1 cellular context compared by ENCODE assay signal in the genomic region with DNA sequence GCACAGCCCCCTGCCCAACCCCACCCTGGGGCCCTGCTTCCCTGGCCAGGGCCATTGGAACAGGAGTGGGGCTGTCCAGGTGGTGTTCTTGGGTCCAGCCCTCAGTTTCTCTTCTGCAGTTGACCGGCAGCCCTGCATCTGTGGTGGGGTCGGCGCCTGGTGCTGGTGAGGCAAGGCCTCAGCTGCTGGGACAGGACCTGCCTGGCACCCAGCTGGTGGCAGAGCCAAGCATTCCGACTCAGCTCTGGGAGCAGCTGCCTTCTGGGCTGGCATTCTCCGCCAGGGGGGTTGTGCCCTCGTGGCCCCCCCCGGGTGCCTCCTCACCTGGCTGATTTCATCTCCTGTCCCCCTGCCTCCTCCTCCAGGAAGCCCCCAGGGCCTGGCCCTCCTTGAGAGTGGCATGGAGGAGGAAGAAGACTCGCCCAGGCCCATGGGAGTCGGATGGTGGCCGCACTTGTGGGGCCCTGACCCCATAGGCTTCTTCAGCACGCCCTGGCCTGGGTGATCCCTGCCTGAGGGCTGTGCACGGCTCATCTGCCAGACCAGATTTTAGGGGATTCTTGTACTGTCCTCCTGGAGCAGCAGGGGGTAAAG.
TF ChIP-seq lines count a peak whose summit lies in the region.

No MANE protein-coding gene starts in this region.

TF ChIP-seq in H1, 55 proteins besides CTCF, POLR2A, EP300 and RAD21:
- TF ChIP-seq CREB1 (IDR thresholded peaks at IDR 0.05) (no peak), TAF1 (IDR thresholded peaks at IDR 0.05; ENCODE audit: low read depth, low read length) (no peak), RNF2 (IDR thresholded peaks at IDR 0.05; ENCODE audit: borderline replicate concordance, low read depth, low read length, missing control alignments, poor library complexity, severe bottlenecking) (no peak), TBP (IDR thresholded peaks at IDR 0.05; ENCODE audit: low read depth, low read length) (no peak), SUZ12 (IDR thresholded peaks at IDR 0.05; ENCODE audit: low read length) (no peak), ASH2L (IDR thresholded peaks at IDR 0.05; ENCODE audit: low read length) (no peak), SIN3A (conservative IDR thresholded peaks at IDR 0.05 in 1 of 2, IDR thresholded peaks at IDR 0.05 in 1 of 2; ENCODE audit: low read depth in 1 of 2, low read length in 2 of 2) (no peak), KDM4A (IDR thresholded peaks at IDR 0.05; ENCODE audit: low read depth, low read length, severe bottlenecking) (no peak), NRF1 (IDR thresholded peaks at IDR 0.05; ENCODE audit: low read depth, low read length) (no peak), YY1 (IDR thresholded peaks at IDR 0.05; ENCODE audit: low read depth, low read length) (no peak), KDM5A (IDR thresholded peaks at IDR 0.05; ENCODE audit: low read length) (no peak), KDM1A (IDR thresholded peaks at IDR 0.05; ENCODE audit: borderline replicate concordance, low read length) (no peak), EZH2 (IDR thresholded peaks at IDR 0.05; ENCODE audit: low read depth, low read length, severe bottlenecking) (no peak), POLR2AphosphoS5 (IDR thresholded peaks at IDR 0.05; ENCODE audit: low read depth, low read length) (no peak), GABPA (IDR thresholded peaks at IDR 0.05; ENCODE audit: borderline replicate concordance, insufficient read depth, low read length) (no peak)
- TF ChIP-seq, protein P1, sequence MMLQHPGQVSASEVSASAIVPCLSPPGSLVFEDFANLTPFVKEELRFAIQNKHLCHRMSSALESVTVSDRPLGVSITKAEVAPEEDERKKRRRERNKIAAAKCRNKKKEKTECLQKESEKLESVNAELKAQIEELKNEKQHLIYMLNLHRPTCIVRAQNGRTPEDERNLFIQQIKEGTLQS (IDR thresholded peaks at IDR 0.05; ENCODE audit: insufficient read depth, low read depth, low read length) = no peak
- TF ChIP-seq, protein P2, sequence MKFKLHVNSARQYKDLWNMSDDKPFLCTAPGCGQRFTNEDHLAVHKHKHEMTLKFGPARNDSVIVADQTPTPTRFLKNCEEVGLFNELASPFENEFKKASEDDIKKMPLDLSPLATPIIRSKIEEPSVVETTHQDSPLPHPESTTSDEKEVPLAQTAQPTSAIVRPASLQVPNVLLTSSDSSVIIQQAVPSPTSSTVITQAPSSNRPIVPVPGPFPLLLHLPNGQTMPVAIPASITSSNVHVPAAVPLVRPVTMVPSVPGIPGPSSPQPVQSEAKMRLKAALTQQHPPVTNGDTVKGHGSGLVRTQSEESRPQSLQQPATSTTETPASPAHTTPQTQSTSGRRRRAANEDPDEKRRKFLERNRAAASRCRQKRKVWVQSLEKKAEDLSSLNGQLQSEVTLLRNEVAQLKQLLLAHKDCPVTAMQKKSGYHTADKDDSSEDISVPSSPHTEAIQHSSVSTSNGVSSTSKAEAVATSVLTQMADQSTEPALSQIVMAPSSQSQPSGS (IDR thresholded peaks at IDR 0.05; ENCODE audit: low read length) = no peak
